Comparison of ENCODE assay signal across 8 cellular contexts in genomic region chr12:48924617-48925217, GRCh38. TPM values are rescaled to one million over a fixed set of nuclear protein-coding genes. Genes with fewer than 3 reads are reported as not detected.
DNase-seq lines count a peak whose midpoint lies in the region; ATAC-seq and TF ChIP-seq lines count a peak whose summit lies in the region.

No MANE protein-coding gene starts in this region.

- H3K9me3 ChIP-seq in ectodermal cell (ENCODE audit: control insufficient read depth, low read length) (no peaks in the 10 kb centered on the region), mucosa of rectum (ENCODE audit: control insufficient read depth in 2 of 2, low read length in 2 of 2) (no peaks in the 10 kb centered on the region)

- H3K9ac ChIP-seq in mucosa of rectum (ENCODE audit: low read depth in 1 of 2, low read length in 2 of 2) = peak overlapping the region; percentile 70 to 84

- H3K4me1 ChIP-seq in ectodermal cell (ENCODE audit: control insufficient read depth, insufficient read depth, low read length) (peaks cover 6% of the 10 kb centered on the region), mucosa of rectum (ENCODE audit: control insufficient read depth in 2 of 2, insufficient read depth in 2 of 2, low read length in 2 of 2) (peaks cover 3 to 8% of the 10 kb centered on the region in 2 donors)

- H3K27ac ChIP-seq in ectodermal cell (ENCODE audit: insufficient read depth, low read depth, low read length, poor library complexity, severe bottlenecking) (no peak overlapping the region), mucosa of rectum (ENCODE audit: low read depth in 2 of 2, low read length in 2 of 2) (peak overlapping the region; percentile 52 to 67)

- WGBS in ectodermal cell, 2 experiments = 54 to 59% methylated on average over 39 of the region's 39 CpGs

- ATAC-seq in GM21447 (IDR thresholded peaks at IDR 0.05; ENCODE audit: unreplicated experiment) = peak; percentile 85

- DNase-seq in DMS79 treated with DMSO at 0.1 percent for 48 hours (lab: John Stamatoyannopoulos, UW) (peak; percentile 63), HK-2 (ENCODE audit: unreplicated experiment) (no peak)
- peak; percentile 78 to 81 for DNase-seq in activated CD4-positive, alpha-beta T cell treated with anti-CD3 and anti-CD28 coated beads for 4 hours
- peak; percentile 57 to 63 for DNase-seq in stimulated activated CD8-positive, alpha-beta memory T cell treated with anti-CD3 and anti-CD28 coated beads, Interleukin-7, amount 100 ng/mL, for 48 hours (ENCODE audit: extremely low read depth in 1 of 2, low read depth in 1 of 2)

- peak overlapping the region; percentile 40 for H3K4me3 ChIP-seq in ectodermal cell (ENCODE audit: insufficient read depth, low read depth, low read length)
- peak overlapping the region; percentile 85 to 89 for H3K4me3 ChIP-seq in mucosa of rectum (ENCODE audit: low read length in 2 of 2)

- TF ChIP-seq EP300 in Ishikawa (IDR thresholded peaks at IDR 0.05; ENCODE audit: borderline replicate concordance) = no peak

- H3K27me3 ChIP-seq in ectodermal cell (ENCODE audit: control insufficient read depth, insufficient read depth, low read length, poor library complexity, severe bottlenecking) (no peaks in the 10 kb centered on the region), mucosa of rectum (ENCODE audit: control insufficient read depth in 2 of 2, insufficient read depth in 2 of 2, low read length in 2 of 2) (no peaks in the 10 kb centered on the region)

- TF ChIP-seq RAD21 in Ishikawa (IDR thresholded peaks at IDR 0.05; ENCODE audit: low read depth) = peak; percentile 55

- H3K36me3 ChIP-seq in ectodermal cell (ENCODE audit: control insufficient read depth, insufficient read depth, low read length) (peaks cover 19% of the 10 kb centered on the region), mucosa of rectum (ENCODE audit: control insufficient read depth in 2 of 2, insufficient read depth in 2 of 2, low read length in 2 of 2) (peaks cover 9 to 10% of the 10 kb centered on the region in 2 donors)

TF ChIP-seq in Ishikawa, 13 proteins besides CTCF, POLR2A, EP300 and RAD21:
- TF ChIP-seq TCF12 (IDR thresholded peaks at IDR 0.05; ENCODE audit: low read depth) = no peak
- peak; percentile 72 for TF ChIP-seq USF1 (IDR thresholded peaks at IDR 0.05)
- TF ChIP-seq REST (IDR thresholded peaks at IDR 0.05; ENCODE audit: low read depth) = no peak
- TF ChIP-seq TAF1 (IDR thresholded peaks at IDR 0.05; ENCODE audit: low read depth) = no peak
- peak; percentile 92 for TF ChIP-seq MAX (IDR thresholded peaks at IDR 0.05)
- no peak for TF ChIP-seq NFIC (IDR thresholded peaks at IDR 0.05)
- no peak for TF ChIP-seq EGR1 (IDR thresholded peaks at IDR 0.05)
- TF ChIP-seq TEAD4 (IDR thresholded peaks at IDR 0.05) = no peak
- TF ChIP-seq FOXM1 (IDR thresholded peaks at IDR 0.05; ENCODE audit: borderline replicate concordance, low read depth) = no peak
- no peak for TF ChIP-seq YY1 (IDR thresholded peaks at IDR 0.05; ENCODE audit: low read depth)
- no peak for TF ChIP-seq CEBPB (IDR thresholded peaks at IDR 0.05)
- TF ChIP-seq ZBTB7A (IDR thresholded peaks at IDR 0.05; ENCODE audit: low read depth) = peak; percentile 50; the same call in 1 of the 2 replicates
- TF ChIP-seq CREB1 (IDR thresholded peaks at IDR 0.05; ENCODE audit: low read depth) = no peak

RNA-seq across cellular contexts. Expression of gene FKBP11, which starts 0.6 kb away (rescaled TPM):
- polyA plus RNA-seq in ectodermal cell (2013, experiment 1 of 4) = 27.6 TPM
- 25.0 TPM for polyA plus RNA-seq in ectodermal cell (2013, experiment 2 of 4)
- polyA plus RNA-seq in ectodermal cell (2013, experiment 3 of 4) = 26.7 TPM
- 24.4 TPM for polyA plus RNA-seq in ectodermal cell (2013, experiment 4 of 4)

RNA-seq across cellular contexts. Expression of gene ARF3, which starts 32.6 kb away (rescaled TPM):
- 277 TPM for polyA plus RNA-seq in ectodermal cell (2013, experiment 1 of 4)
- polyA plus RNA-seq in ectodermal cell (2013, experiment 2 of 4) = 276 TPM
- polyA plus RNA-seq in ectodermal cell (2013, experiment 3 of 4) = 131 TPM
- 157 TPM for polyA plus RNA-seq in ectodermal cell (2013, experiment 4 of 4)

RNA-seq across cellular contexts. Expression of gene WNT10B, which starts 46.8 kb away (rescaled TPM):
- 31.1 TPM for polyA plus RNA-seq in ectodermal cell (2013, experiment 1 of 4)
- polyA plus RNA-seq in ectodermal cell (2013, experiment 2 of 4) = 28.7 TPM
- polyA plus RNA-seq in ectodermal cell (2013, experiment 3 of 4) = 25.6 TPM
- polyA plus RNA-seq in ectodermal cell (2013, experiment 4 of 4) = 26.8 TPM

RNA-seq across cellular contexts. Expression of gene WNT1, which starts 53.4 kb away (rescaled TPM):
- 98.6 TPM for polyA plus RNA-seq in ectodermal cell (2013, experiment 1 of 4)
- polyA plus RNA-seq in ectodermal cell (2013, experiment 2 of 4) = 111 TPM
- polyA plus RNA-seq in ectodermal cell (2013, experiment 3 of 4) = 122 TPM
- 116 TPM for polyA plus RNA-seq in ectodermal cell (2013, experiment 4 of 4)

RNA-seq across cellular contexts. Expression of gene RND1, which starts 59.0 kb away (rescaled TPM):
- 30.5 TPM for polyA plus RNA-seq in ectodermal cell (2013, experiment 1 of 4)
- 27.9 TPM for polyA plus RNA-seq in ectodermal cell (2013, experiment 2 of 4)
- 29.8 TPM for polyA plus RNA-seq in ectodermal cell (2013, experiment 3 of 4)
- 35.8 TPM for polyA plus RNA-seq in ectodermal cell (2013, experiment 4 of 4)
